12 cellular contexts compared by ENCODE assay signal in the genomic region with DNA sequence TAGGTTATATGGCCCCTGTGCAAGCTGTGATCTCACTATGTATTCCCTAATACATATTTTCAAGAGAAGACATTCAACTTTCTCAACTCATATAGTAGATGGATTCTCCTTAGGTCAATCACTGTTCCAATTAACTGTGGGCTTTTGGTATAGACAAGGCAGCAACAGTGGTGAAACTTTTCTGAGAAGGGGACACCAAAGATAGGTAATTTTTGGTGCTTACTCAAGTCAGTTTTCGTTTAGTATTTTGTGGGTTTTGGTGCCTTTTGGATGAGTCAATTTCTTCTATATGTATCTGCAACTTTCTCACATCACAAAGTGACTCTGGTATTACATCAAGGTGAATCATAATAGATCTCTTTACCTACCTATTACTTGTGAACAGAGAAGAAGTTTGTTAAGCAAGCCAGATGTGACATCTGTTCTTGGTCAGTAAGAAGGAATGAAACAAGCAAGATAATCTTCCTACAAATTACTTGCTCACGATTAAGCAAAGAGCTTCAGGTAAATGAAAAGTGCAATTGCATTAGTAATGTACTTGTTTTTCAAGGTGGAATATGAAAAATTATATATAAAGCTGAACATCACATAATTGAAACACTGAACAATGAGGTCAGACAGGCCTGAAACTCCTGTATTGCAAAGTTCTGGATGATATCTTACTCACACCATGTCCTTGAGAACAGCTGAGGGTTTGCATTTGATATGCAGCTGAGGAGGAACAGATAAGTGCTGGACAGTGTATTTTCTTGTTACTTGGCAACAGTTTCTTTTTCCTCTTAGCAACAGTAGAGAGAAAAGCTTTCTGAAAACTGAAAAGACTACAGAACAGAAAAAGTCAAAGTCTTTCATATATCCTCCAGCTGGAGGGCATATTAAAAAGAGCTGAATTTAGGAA.
DNase-seq lines count a peak whose midpoint lies in the region; ATAC-seq and TF ChIP-seq lines count a peak whose summit lies in the region.
"Had no signal": no experiment of that assay in that cellular context is flagged by ENCODE, and none has a peak within 500 bp of the region (broad histone marks: within the 10 kb centered on the region; RNA-seq: fewer than 3 reads in every experiment).

No MANE protein-coding gene starts in this region.

- H3K9me3 ChIP-seq in testis (no peaks in the 10 kb centered on the region), T-helper 17 cell (ENCODE audit: control insufficient read depth, low read length, poor library complexity, severe bottlenecking) (no peaks in the 10 kb centered on the region)
- H3K9me3 ChIP-seq: gastroesophageal sphincter, SJCRH30 had no signal

- H3K4me1 ChIP-seq in testis, result peaks cover 4% of the 10 kb centered on the region
- H3K4me1 ChIP-seq: gastroesophageal sphincter, SJCRH30 had no signal

- H3K9me3 Mint-ChIP-seq in activated naive CD4-positive, alpha-beta T cell treated with anti-CD3 and anti-CD28 coated beads, Interleukin-2, amount 50 U/mL, for 72 hours, result peaks cover 6% of the 10 kb centered on the region in 2 donors
- no peaks in the 10 kb centered on the region for H3K9me3 Mint-ChIP-seq in activated naive CD4-positive, alpha-beta T cell treated with anti-CD3 and anti-CD28 coated beads, Interleukin-2, amount 10 ng/mL, durations not matched to agents 7 days and 5 days
- H3K9me3 Mint-ChIP-seq in activated naive CD8-positive, alpha-beta T cell treated with anti-CD3 and anti-CD28 coated beads for 36 hours, result peaks cover 6% of the 10 kb centered on the region

- H3K36me3 Mint-ChIP-seq in activated naive CD4-positive, alpha-beta T cell treated with anti-CD3 and anti-CD28 coated beads, Interleukin-2, amount 50 U/mL, for 72 hours, result peaks cover 5 to 8% of the 10 kb centered on the region in 2 donors
- no peaks in the 10 kb centered on the region for H3K36me3 Mint-ChIP-seq in activated naive CD4-positive, alpha-beta T cell treated with anti-CD3 and anti-CD28 coated beads, Interleukin-2, amount 10 ng/mL, durations not matched to agents 7 days and 5 days
- H3K36me3 Mint-ChIP-seq in activated naive CD8-positive, alpha-beta T cell treated with anti-CD3 and anti-CD28 coated beads for 36 hours, result no peaks in the 10 kb centered on the region
- no peaks in the 10 kb centered on the region for H3K36me3 Mint-ChIP-seq in T-helper 17 cell (ENCODE audit: low read depth)

- TF ChIP-seq CTCF in testis (IDR thresholded peaks at IDR 0.05), result no peak

- CTCF ChIA-PET in activated naive CD4-positive, alpha-beta T cell treated with anti-CD3 and anti-CD28 coated beads, Interleukin-2, amount 10 ng/mL, durations not matched to agents 7 days and 5 days (lab: Charles Lee), result no interaction called here

- no peak overlapping the region for H3K4me3 ChIP-seq in testis
- H3K4me3 ChIP-seq: gastroesophageal sphincter, SJCRH30 had no signal

- no peaks in the 10 kb centered on the region for H3K36me3 ChIP-seq in testis (ENCODE audit: low read depth, missing control alignments)
- H3K36me3 ChIP-seq: gastroesophageal sphincter, SJCRH30 had no signal

- no peak overlapping the region for H3K4me3 Mint-ChIP-seq in activated naive CD4-positive, alpha-beta T cell treated with anti-CD3 and anti-CD28 coated beads, Interleukin-2, amount 10 ng/mL, durations not matched to agents 7 days and 5 days
- no peak overlapping the region for H3K4me3 Mint-ChIP-seq in activated naive CD8-positive, alpha-beta T cell treated with anti-CD3 and anti-CD28 coated beads for 36 hours
- no peak overlapping the region for H3K4me3 Mint-ChIP-seq in T-helper 17 cell

- TF ChIP-seq POLR2A in testis (IDR thresholded peaks at IDR 0.05), result no peak

- ATAC-seq in activated naive CD4-positive, alpha-beta T cell treated with anti-CD3 and anti-CD28 coated beads, Interleukin-2, amount 50 U/mL, for 72 hours, result peak; percentile 74 to 91
- ATAC-seq in left cardiac atrium (peak; percentile 87 to 96), HG03045 (IDR thresholded peaks at IDR 0.05; ENCODE audit: unreplicated experiment) (no peak), T-helper 17 cell (no peak)
- ATAC-seq: gastroesophageal sphincter had no signal

- no peaks in the 10 kb centered on the region for H3K27me3 ChIP-seq in testis
- H3K27me3 ChIP-seq: gastroesophageal sphincter, SJCRH30 had no signal

- intact Hi-C loops in left cardiac atrium (cut with DNase I) (no loop called here), testis (cut with DNase I; ENCODE audit: low total_unique reads) (no loop called here)

- peak overlapping the region in 1 of 2 donors; percentile 51 for H3K27ac ChIP-seq in testis
- H3K27ac ChIP-seq: gastroesophageal sphincter, SJCRH30 had no signal

- H3K27me3 Mint-ChIP-seq in activated naive CD4-positive, alpha-beta T cell treated with anti-CD3 and anti-CD28 coated beads, Interleukin-2, amount 10 ng/mL, durations not matched to agents 7 days and 5 days, result no peaks in the 10 kb centered on the region
- H3K27me3 Mint-ChIP-seq in activated naive CD8-positive, alpha-beta T cell treated with anti-CD3 and anti-CD28 coated beads for 36 hours, result no peaks in the 10 kb centered on the region
- H3K27me3 Mint-ChIP-seq in T-helper 17 cell, result no peaks in the 10 kb centered on the region

- WGBS in testis, 2 donors, result 55 to 59% methylated on average over 2 of the region's 2 CpGs

- H3K27ac Mint-ChIP-seq in activated naive CD4-positive, alpha-beta T cell treated with anti-CD3 and anti-CD28 coated beads, Interleukin-2, amount 50 U/mL, for 72 hours, result peak overlapping the region in 1 of 2 donors; percentile 77
- no peak overlapping the region for H3K27ac Mint-ChIP-seq in activated naive CD4-positive, alpha-beta T cell treated with anti-CD3 and anti-CD28 coated beads, Interleukin-2, amount 10 ng/mL, durations not matched to agents 7 days and 5 days
- H3K27ac Mint-ChIP-seq in activated naive CD8-positive, alpha-beta T cell treated with anti-CD3 and anti-CD28 coated beads for 36 hours, result peak overlapping the region; percentile 43
- H3K27ac Mint-ChIP-seq in T-helper 17 cell, result no peak overlapping the region

- no peaks in the 10 kb centered on the region for H3K4me1 Mint-ChIP-seq in activated naive CD4-positive, alpha-beta T cell treated with anti-CD3 and anti-CD28 coated beads, Interleukin-2, amount 10 ng/mL, durations not matched to agents 7 days and 5 days
- peaks cover 13% of the 10 kb centered on the region for H3K4me1 Mint-ChIP-seq in activated naive CD8-positive, alpha-beta T cell treated with anti-CD3 and anti-CD28 coated beads for 36 hours
- H3K4me1 Mint-ChIP-seq in T-helper 17 cell, result peaks cover 2% of the 10 kb centered on the region

- DNase-seq in activated naive CD4-positive, alpha-beta T cell treated with anti-CD3 and anti-CD28 coated beads, Interleukin-2, amount 50 U/mL, for 72 hours (ENCODE audit: low spot score in 2 of 2), result no peak
- no peak for DNase-seq in activated naive CD4-positive, alpha-beta T cell treated with anti-CD3 and anti-CD28 coated beads, Interleukin-2, amount 10 ng/mL, durations not matched to agents 7 days and 5 days
- no peak for DNase-seq in activated naive CD8-positive, alpha-beta T cell treated with anti-CD3 and anti-CD28 coated beads for 36 hours
- DNase-seq in left cardiac atrium (no peak), testis (peak; percentile 36), T-helper 17 cell (no peak)
- DNase-seq in stimulated activated CD4-positive, alpha-beta T cell treated with anti-CD3 and anti-CD28 coated beads, Interleukin-4, amount 100 ng/mL, for 24 hours, result no peak
- DNase-seq: activated CD4-positive, alpha-beta T cell treated with anti-CD3 and anti-CD28 coated beads for 48 hours; NCI-H2107; SJCRH30 had no signal

Comparison
In these comparisons a context has a peak if more than half of its experiments do, and no peak if none do; other contexts are left out.
1. ATAC-seq: peak in activated naive CD4-positive, alpha-beta T cell treated with anti-CD3 and anti-CD28 coated beads, Interleukin-2, amount 50 U/mL, for 72 hours (2 of 2) and left cardiac atrium (2 of 2); none in HG03045 (single experiment) and T-helper 17 cell (single experiment).